In the genomic region with DNA sequence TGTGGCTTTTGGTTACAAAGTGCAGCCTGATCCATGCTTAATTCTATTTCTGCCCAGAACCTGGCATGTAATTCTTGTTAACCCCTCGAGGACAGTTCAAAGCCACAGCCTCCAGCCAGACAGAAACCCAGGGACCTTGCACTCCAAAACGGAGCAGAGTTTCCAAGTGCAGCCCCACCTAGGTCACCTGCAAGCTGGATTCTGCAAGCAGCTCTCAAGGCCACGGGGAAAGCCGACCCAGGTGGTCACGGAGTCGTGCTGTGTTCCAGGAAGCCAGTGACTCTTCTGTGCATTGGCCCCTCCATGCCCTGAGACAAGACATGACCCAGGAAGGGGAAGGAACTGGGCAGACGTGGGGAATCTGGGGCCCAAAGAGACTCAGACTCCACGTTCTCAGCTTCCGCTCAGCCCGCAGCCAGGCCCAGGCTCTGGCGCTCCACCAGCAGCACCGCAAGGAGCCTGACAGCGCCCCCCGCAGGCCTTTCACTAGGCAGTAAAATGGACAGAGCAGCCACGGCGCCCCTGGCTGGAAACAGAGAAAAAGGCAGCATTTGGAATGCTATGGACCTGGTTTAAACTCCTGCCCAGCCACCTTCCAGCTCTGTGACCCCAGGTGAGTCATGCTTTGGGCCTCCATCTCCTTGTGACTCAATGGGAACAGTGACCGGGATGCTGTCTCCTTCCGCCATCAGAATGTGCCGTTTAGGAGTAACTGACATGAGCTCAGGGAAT, we compare ENCODE assay signal across 11 cellular contexts. TPM values are rescaled to one million over a fixed set of nuclear protein-coding genes. Genes with fewer than 3 reads are reported as not detected.
DNase-seq lines count a peak whose midpoint lies in the region; ATAC-seq and TF ChIP-seq lines count a peak whose summit lies in the region.
"Had no signal": no experiment of that assay in that cellular context is flagged by ENCODE, and none has a peak within 500 bp of the region (broad histone marks: within the 10 kb centered on the region; RNA-seq: fewer than 3 reads in every experiment).

No MANE protein-coding gene starts in this region.

- H3K36me3 ChIP-seq in OCI-LY1 (ENCODE audit: insufficient read depth, low read length) = no peaks in the 10 kb centered on the region

- no peaks in the 10 kb centered on the region for H3K79me2 ChIP-seq in OCI-LY1 (ENCODE audit: insufficient read depth, low read length)

- H3K4me1 ChIP-seq in OCI-LY1 (ENCODE audit: insufficient read depth, low read length, severe bottlenecking) = no peaks in the 10 kb centered on the region
- H3K4me1 ChIP-seq: psoas muscle had no signal

- H3K4me3 Mint-ChIP-seq in CD14-positive monocyte = no peak overlapping the region
- H3K4me3 Mint-ChIP-seq: activated CD4-positive, alpha-beta T cell treated with anti-CD3 and anti-CD28 coated beads, Interleukin-2, amount 10 ng/mL, durations not matched to agents 24 days and 14 days had no signal

- no peak overlapping the region for H2AFZ ChIP-seq in OCI-LY1 (ENCODE audit: low read length)

- H3K9ac ChIP-seq in OCI-LY1 (ENCODE audit: low read length) = no peak overlapping the region

- peak overlapping the region in 1 of 7 donors; percentile 49 for H3K27ac Mint-ChIP-seq in CD14-positive monocyte

- H3K4me2 ChIP-seq in OCI-LY1 (ENCODE audit: low read length) = no peak overlapping the region

- H3K9me3 Mint-ChIP-seq in CD14-positive monocyte = no peaks in the 10 kb centered on the region

- no peaks in the 10 kb centered on the region for H3K9me3 ChIP-seq in OCI-LY1 (ENCODE audit: low read length)
- H3K9me3 ChIP-seq: MG63, psoas muscle had no signal

- no peak overlapping the region for H3K27ac ChIP-seq in OCI-LY1 (ENCODE audit: low read depth, low read length, poor library complexity, severe bottlenecking)
- H3K27ac ChIP-seq: psoas muscle had no signal

- H3K9me2 ChIP-seq in OCI-LY1 (ENCODE audit: low read depth, low read length) = no peaks in the 10 kb centered on the region

- peak; percentile 16 for ATAC-seq in esophagus mucosa
- ATAC-seq: Panc1 had no signal

- TF ChIP-seq CTCF in GM12873 (IDR thresholded peaks at IDR 0.05; ENCODE audit: insufficient read depth, low read depth, low read length, missing control alignments) (peak; percentile 22), OCI-LY1 (IDR thresholded peaks at IDR 0.05; ENCODE audit: low read length) (peak; percentile 34; the same call in 1 of the 2 replicates), retinal pigment epithelial cell (conservative IDR thresholded peaks at IDR 0.05; ENCODE audit: low read depth, low read length) (peak; percentile 41), CD14-positive monocyte (IDR thresholded peaks at IDR 0.05) (no peak)

- H3F3A ChIP-seq in OCI-LY1 (ENCODE audit: insufficient read depth, low read length) = no peaks in the 10 kb centered on the region

- intact Hi-C loops in CD14-positive monocyte (cut with micrococcal nuclease) = no loop called here

- H3K27me3 ChIP-seq in OCI-LY1 (ENCODE audit: insufficient read depth, low read length) = no peaks in the 10 kb centered on the region
- H3K27me3 ChIP-seq: MG63 had no signal

- H4K20me1 ChIP-seq in OCI-LY1 (ENCODE audit: insufficient read depth, low read length) = no peaks in the 10 kb centered on the region

- H3K27me3 Mint-ChIP-seq in CD14-positive monocyte (ENCODE audit: low read depth in 3 of 3) = peaks cover 0 to 4% (median 2%) of the 10 kb centered on the region in 3 donors
- H3K27me3 Mint-ChIP-seq: activated CD4-positive, alpha-beta T cell treated with anti-CD3 and anti-CD28 coated beads, Interleukin-2, amount 10 ng/mL, durations not matched to agents 24 days and 14 days had no signal

- H3K4me1 Mint-ChIP-seq in CD14-positive monocyte = no peaks in the 10 kb centered on the region

- H3K4me3 ChIP-seq in OCI-LY1 (ENCODE audit: low read depth, low read length, poor library complexity, severe bottlenecking) (no peak overlapping the region), retinal pigment epithelial cell (ENCODE audit: low read length) (no peak overlapping the region)
- H3K4me3 ChIP-seq: MG63, psoas muscle had no signal

- peaks cover 6 to 11% of the 10 kb centered on the region in 2 donors for H3K36me3 Mint-ChIP-seq in CD14-positive monocyte

- peak; percentile 16 for DNase-seq in retinal pigment epithelial cell (ENCODE audit: low read depth)
- no peak for DNase-seq in NCI-H146 (lab: John Stamatoyannopoulos, UW)
- DNase-seq in activated CD4-positive, CD25-positive, alpha-beta regulatory T cell treated with anti-CD3 and anti-CD28 coated beads, Interleukin-2, amount 50 U/mL, for 72 hours = no peak
- DNase-seq in CD14-positive monocyte (ENCODE audit: low spot score) = no peak
- DNase-seq: activated CD4-positive, alpha-beta T cell treated with anti-CD3 and anti-CD28 coated beads, Interleukin-2, amount 10 ng/mL, durations not matched to agents 24 days and 14 days; MG63 had no signal

RNA-seq across cellular contexts. Expression of a gene that starts 27.3 kb away (rescaled TPM):
- not detected for total RNA-seq in esophagus mucosa
- polyA plus RNA-seq in CD14-positive monocyte = not detected
- total RNA-seq: activated CD4-positive, alpha-beta T cell treated with anti-CD3 and anti-CD28 coated beads, Interleukin-2, amount 10 ng/mL, durations not matched to agents 24 days and 14 days had no signal
